1 cellular context compared by ENCODE assay signal in the genomic region with DNA sequence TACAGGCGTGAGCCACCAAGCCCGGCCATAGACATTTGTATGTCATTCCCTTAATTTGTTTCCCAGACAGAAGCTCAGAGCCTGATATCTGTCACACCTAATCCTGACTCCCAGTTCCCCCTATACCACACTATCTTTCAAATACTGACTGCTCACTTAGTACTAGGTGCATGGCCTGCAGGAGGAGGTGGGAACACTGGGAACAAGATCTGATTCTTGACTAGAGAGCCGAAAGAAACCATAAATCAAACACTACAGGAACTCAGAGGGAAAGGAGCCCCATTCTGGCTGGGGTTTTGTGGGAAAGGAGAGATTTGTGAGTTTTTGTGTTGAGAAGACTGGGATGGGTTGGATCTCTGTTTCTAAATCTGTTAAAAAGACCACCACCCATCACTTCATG.
TF ChIP-seq lines count a peak whose summit lies in the region.

No MANE protein-coding gene starts in this region.

TF ChIP-seq in K562, 482 proteins besides CTCF, POLR2A, EP300 and RAD21:
- peak; percentile 50; the same call in 1 of the 2 replicates for TF ChIP-seq POLR2AphosphoS2 (IDR thresholded peaks at IDR 0.05; ENCODE audit: low read length)
- TF ChIP-seq NR2C2 (CRISPR knock-in tag; IDR thresholded peaks at IDR 0.05): no peak
- no peak for TF ChIP-seq NR2C2 (tag; IDR thresholded peaks at IDR 0.05)
TF ChIP-seq in K562: peak in this region for 1.
